Comparison of ENCODE assay signal across 2 cellular contexts in the genomic region with DNA sequence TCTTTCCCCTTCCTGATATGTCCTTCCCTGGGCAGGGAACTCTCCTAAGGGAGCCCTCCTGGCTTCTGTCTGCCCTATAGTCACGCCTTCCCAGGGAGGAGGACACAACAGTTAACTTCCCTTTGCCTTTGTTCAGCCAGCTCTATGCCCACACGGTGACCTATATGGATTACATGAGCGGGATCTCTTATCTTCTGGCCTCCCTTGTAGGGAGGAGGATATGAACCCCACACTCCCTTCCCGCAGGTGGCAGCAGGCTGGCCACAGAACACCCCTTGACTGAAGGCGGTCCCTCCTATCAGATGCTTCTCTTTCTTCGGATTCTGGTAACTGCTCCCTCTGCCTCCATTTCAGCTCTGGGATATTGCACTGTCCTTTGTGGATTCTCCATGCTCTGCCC.
TF ChIP-seq lines count a peak whose summit lies in the region.

No MANE protein-coding gene starts in this region.

TF ChIP-seq in HepG2, 621 proteins besides CTCF, POLR2A, EP300 and RAD21 (continued from another document):
- TF ChIP-seq, protein P1, sequence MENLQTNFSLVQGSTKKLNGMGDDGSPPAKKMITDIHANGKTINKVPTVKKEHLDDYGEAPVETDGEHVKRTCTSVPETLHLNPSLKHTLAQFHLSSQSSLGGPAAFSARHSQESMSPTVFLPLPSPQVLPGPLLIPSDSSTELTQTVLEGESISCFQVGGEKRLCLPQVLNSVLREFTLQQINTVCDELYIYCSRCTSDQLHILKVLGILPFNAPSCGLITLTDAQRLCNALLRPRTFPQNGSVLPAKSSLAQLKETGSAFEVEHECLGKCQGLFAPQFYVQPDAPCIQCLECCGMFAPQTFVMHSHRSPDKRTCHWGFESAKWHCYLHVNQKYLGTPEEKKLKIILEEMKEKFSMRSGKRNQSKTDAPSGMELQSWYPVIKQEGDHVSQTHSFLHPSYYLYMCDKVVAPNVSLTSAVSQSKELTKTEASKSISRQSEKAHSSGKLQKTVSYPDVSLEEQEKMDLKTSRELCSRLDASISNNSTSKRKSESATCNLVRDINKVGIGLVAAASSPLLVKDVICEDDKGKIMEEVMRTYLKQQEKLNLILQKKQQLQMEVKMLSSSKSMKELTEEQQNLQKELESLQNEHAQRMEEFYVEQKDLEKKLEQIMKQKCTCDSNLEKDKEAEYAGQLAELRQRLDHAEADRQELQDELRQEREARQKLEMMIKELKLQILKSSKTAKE (CRISPR knock-in tag; IDR thresholded peaks at IDR 0.05; ENCODE audit: borderline replicate concordance): 0 out of 2 replicates have a peak, but pooled peaks have one; percentile 29
- TF ChIP-seq ZNF768 (CRISPR knock-in tag; IDR thresholded peaks at IDR 0.05): no peak
- TF ChIP-seq, protein P2, sequence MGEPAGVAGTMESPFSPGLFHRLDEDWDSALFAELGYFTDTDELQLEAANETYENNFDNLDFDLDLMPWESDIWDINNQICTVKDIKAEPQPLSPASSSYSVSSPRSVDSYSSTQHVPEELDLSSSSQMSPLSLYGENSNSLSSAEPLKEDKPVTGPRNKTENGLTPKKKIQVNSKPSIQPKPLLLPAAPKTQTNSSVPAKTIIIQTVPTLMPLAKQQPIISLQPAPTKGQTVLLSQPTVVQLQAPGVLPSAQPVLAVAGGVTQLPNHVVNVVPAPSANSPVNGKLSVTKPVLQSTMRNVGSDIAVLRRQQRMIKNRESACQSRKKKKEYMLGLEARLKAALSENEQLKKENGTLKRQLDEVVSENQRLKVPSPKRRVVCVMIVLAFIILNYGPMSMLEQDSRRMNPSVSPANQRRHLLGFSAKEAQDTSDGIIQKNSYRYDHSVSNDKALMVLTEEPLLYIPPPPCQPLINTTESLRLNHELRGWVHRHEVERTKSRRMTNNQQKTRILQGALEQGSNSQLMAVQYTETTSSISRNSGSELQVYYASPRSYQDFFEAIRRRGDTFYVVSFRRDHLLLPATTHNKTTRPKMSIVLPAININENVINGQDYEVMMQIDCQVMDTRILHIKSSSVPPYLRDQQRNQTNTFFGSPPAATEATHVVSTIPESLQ (CRISPR knock-in tag; conservative IDR thresholded peaks at IDR 0.05): no peak
- no peak for TF ChIP-seq ZNF251 (CRISPR knock-in tag; IDR thresholded peaks at IDR 0.05)
- TF ChIP-seq SOX5 (CRISPR knock-in tag; IDR thresholded peaks at IDR 0.05; ENCODE audit: borderline replicate concordance): 0 out of 2 replicates have a peak, but pooled peaks have one; percentile 6
TF ChIP-seq in HepG2: peak in this region for 13.

TF ChIP-seq in K562, 482 proteins besides CTCF, POLR2A, EP300 and RAD21 (continued from another document):
- TF ChIP-seq RCOR1 (IDR thresholded peaks at IDR 0.05; ENCODE audit: borderline replicate concordance in 1 of 2, low read depth in 2 of 2, low read length in 2 of 2) (peak in 1 of 2 experiments; percentile 58; a peak in 1 of 4 replicates), ZNF263 (CRISPR knock-in tag; IDR thresholded peaks at IDR 0.05; ENCODE audit: borderline replicate concordance) (no peak), ZNF24 (IDR thresholded peaks at IDR 0.05) (no peak), TCF3 (CRISPR knock-in tag; IDR thresholded peaks at IDR 0.05) (peak; percentile 51), ARNT (IDR thresholded peaks at IDR 0.05) (no peak), BRCA1 (IDR thresholded peaks at IDR 0.05) (no peak), BRCA1 (CRISPR knock-in tag; IDR thresholded peaks at IDR 0.05) (no peak), CXXC5 (CRISPR knock-in tag; IDR thresholded peaks at IDR 0.05) (peak; percentile 72)
